1 cellular context compared by ENCODE assay signal in the genomic region with DNA sequence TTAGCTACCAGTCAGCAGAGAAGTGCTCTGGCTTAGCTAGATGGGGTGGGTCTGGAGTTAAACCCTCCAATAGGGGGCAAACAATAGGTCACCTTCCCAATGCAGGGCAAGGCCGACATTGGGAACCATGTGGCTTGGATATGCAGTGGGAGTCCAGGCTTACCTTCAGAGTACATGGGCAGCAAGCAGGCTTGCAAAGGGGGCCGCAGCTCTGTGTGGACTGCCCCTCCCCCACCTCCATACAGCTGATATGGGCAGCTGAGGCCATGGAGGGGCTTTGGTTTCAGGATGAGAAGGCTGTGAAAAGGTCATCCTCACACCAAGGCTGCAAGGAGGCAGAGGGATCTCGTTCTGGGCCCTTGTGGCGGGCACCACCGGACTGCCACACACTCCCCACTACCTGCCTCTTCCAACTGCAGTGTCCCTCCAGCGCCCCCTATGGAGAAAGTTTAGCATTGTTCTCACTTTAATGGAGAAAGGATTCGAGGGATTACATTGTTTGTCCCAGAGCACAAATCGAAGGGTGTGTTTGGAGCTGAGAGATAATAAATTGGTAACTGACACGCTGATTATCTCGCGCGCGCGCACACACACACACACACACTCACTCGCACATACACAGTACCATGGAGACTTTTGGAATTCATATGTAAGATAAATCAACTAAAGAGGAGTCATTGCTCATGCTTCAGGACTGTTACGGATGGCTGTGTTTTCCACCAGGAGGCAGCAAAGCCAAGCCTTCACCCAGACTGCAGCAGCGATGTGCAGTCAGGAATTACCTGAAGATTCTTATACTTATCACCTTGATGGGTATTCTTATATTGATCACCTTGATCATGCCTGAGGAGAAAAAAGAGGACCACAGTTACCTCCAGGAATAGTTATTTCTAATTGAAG.
A peak's percentile ranks its signal among the peaks of the same experiment; 100 is the strongest.
TF ChIP-seq lines count a peak whose summit lies in the region.

No MANE protein-coding gene starts in this region.

TF ChIP-seq in GM12878, 131 proteins besides CTCF, POLR2A, EP300 and RAD21:
- TF ChIP-seq BMI1 (IDR thresholded peaks at IDR 0.05; ENCODE audit: borderline replicate concordance) (no peak), SMC3 (IDR thresholded peaks at IDR 0.05; ENCODE audit: borderline replicate concordance, low read length) (peak; percentile 57; the same call in 1 of the 2 replicates), YY1 (IDR thresholded peaks at IDR 0.05; ENCODE audit: low read depth, low read length) (peak; percentile 11; the same call in 1 of the 2 replicates)
